ENCODE assay signal across 8 cellular contexts in the genomic region with DNA sequence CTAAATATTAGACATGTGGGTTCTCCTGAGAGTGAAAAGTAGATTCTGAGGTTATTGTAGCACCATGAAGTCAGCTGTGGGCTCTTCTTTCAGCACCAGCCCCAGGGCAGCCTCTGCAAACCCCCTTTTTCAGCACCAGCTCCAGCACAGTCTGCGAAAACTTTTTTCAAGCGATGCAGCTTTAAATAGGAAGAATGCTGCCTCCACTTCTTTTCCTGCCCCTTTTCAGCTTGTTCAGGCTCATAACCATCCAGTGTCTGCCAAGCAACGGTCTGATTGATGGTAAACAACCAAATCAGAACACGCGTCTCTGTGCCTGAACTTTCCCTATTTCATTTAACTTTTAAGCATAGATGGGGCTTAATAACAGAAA. TPM values are rescaled to one million over a fixed set of nuclear protein-coding genes. Genes with fewer than 3 reads are reported as not detected.
DNase-seq lines count a peak whose midpoint lies in the region; ATAC-seq and TF ChIP-seq lines count a peak whose summit lies in the region.

Gene COL5A2 (minus strand): TSS at position 155 of the 373 bp plus-strand sequence. CDS start 157 bp downstream, outside the sequence.

- TF ChIP-seq CTCF in AG04449 (IDR thresholded peaks at IDR 0.05; ENCODE audit: insufficient read depth, low read length, missing control alignments): no peak
- TF ChIP-seq CTCF in mucosa of descending colon (IDR thresholded peaks at IDR 0.05): no peak

- H3K4me1 ChIP-seq in NT2/D1 (ENCODE audit: insufficient read depth, insufficient read length) (no peaks in the 10 kb centered on the region), mucosa of descending colon (ENCODE audit: low read depth) (peaks cover 8% of the 10 kb centered on the region)

- H3K9me3 ChIP-seq in NT2/D1 (ENCODE audit: insufficient read depth, low read length): no peaks in the 10 kb centered on the region
- no peaks in the 10 kb centered on the region for H3K9me3 ChIP-seq in mucosa of descending colon

- H3K4me3 ChIP-seq in AG04449 (ENCODE audit: low read depth, low read length) (peak within 1 kb of the TSS; percentile 79), NT2/D1 (ENCODE audit: insufficient read length, low read depth) (peak within 1 kb of the TSS; percentile 36), mucosa of descending colon (peak within 1 kb of the TSS; percentile 3)

- POLR2A ChIA-PET in AG04449 (lab: Yijun Ruan, JAX): interaction anchor here (0.6 to 2.5 kb wide), 9 partner anchors 12 to 230 kb away, joined by 3 to 21 read pairs (median 5); no protein-coding TSS in a partner anchor

- peak within 1 kb of the TSS; percentile 51 for H3K9ac ChIP-seq in NT2/D1 (ENCODE audit: insufficient read length, low read depth)

- DNase-seq in AG04449 (ENCODE audit: low read depth, low spot score) (peak; percentile 80), NT2/D1 (ENCODE audit: low read depth, low spot score) (no peak), epithelial cell of prostate (ENCODE audit: low read depth, low spot score) (peak; percentile 20), mucosa of descending colon (peak in 2 of 3 donors; percentile 26 to 29), NCI-H128 (lab: John Stamatoyannopoulos, UW; ENCODE audit: unreplicated experiment) (no peak), NCI-H526 (lab: John Stamatoyannopoulos, UW) (no peak)
- no peak for DNase-seq in stimulated activated CD4-positive, alpha-beta T cell treated with anti-CD3 and anti-CD28 coated beads, Interleukin-2, amount 100 ng/mL, for 48 hours

- CTCF ChIA-PET in AG04449 (lab: Yijun Ruan, JAX): interaction anchor here (1.0 to 4.7 kb wide), 11 partner anchors 9 to 1598 kb away, joined by 3 to 40 read pairs (median 6); no protein-coding TSS in a partner anchor

- H3K36me3 ChIP-seq in NT2/D1 (ENCODE audit: insufficient read depth, insufficient read length, low read length): no peaks in the 10 kb centered on the region
- no peaks in the 10 kb centered on the region for H3K36me3 ChIP-seq in mucosa of descending colon (ENCODE audit: low read depth)

- H3K27me3 ChIP-seq in NT2/D1 (ENCODE audit: insufficient read depth, insufficient read length): no peaks in the 10 kb centered on the region

- H3K27ac ChIP-seq in epithelial cell of prostate: no peak within 1 kb of the TSS

- intact Hi-C loops in mucosa of descending colon (cut with DNase I, micrococcal nuclease): no loop called here

- ATAC-seq in mucosa of descending colon: peak; percentile 68
- no peak for ATAC-seq in HG03097 (IDR thresholded peaks at IDR 0.05; ENCODE audit: low FRiP score, unreplicated experiment)

RNA-seq across cellular contexts. Expression of gene COL5A2, which starts in this region (rescaled TPM):
- 10 to 100 TPM in 2 of 3 donors, 1 to 10 TPM in 1; 4.5 to 58.5 (median 31.8) TPM for total RNA-seq in mucosa of descending colon

Comparison
In these comparisons a context has a peak if more than half of its experiments do, and no peak if none do; other contexts are left out.
1. DNase-seq: peak in AG04449 (single experiment), epithelial cell of prostate (single experiment) and mucosa of descending colon (2 of 3); none in NT2/D1 (single experiment), stimulated activated CD4-positive, alpha-beta T cell treated with anti-CD3 and anti-CD28 coated beads, Interleukin-2, amount 100 ng/mL, for 48 hours (0 of 2), NCI-H128 (single experiment) and NCI-H526 (0 of 2).
2. H3K4me3 ChIP-seq: peak in every context shown above with its lines; median percentile 79 in AG04449; 36 in NT2/D1; 3 in mucosa of descending colon.